8 cellular contexts compared by ENCODE assay signal in genomic region chr1:30908886-30909777, GRCh38. TPM values are rescaled to one million over a fixed set of nuclear protein-coding genes. Genes with fewer than 3 reads are reported as not detected.
A peak's percentile ranks its signal among the peaks of the same experiment; 100 is the strongest.
DNase-seq lines count a peak whose midpoint lies in the region; ATAC-seq and TF ChIP-seq lines count a peak whose summit lies in the region.

No MANE protein-coding gene starts in this region.

- CTCF ChIA-PET in AG04450 (lab: Charles Lee) = interaction anchor here (1.1 to 14.8 kb wide), 4 partner anchors 20 to 189 kb away, joined by 3 to 535 read pairs (median 153); no protein-coding TSS in a partner anchor

- no peaks in the 10 kb centered on the region; the same call in 1 of the 2 replicates for H3K9me3 ChIP-seq in AG04450 (ENCODE audit: control insufficient read depth, insufficient read depth, low read length)

- H3K4me3 ChIP-seq in AG04450 (ENCODE audit: low read depth, low read length) (peak overlapping the region; percentile 55), LNCaP clone FGC (ENCODE audit: low read depth, low read length) (peak overlapping the region; percentile 59), choroid plexus epithelial cell (ENCODE audit: low read depth, low read length) (peak overlapping the region; percentile 59)

- peak overlapping the region; percentile 47 for H3K27ac Mint-ChIP-seq in mesothelial cell of epicardium

- no peak for TF ChIP-seq CTCF in AG04450 (IDR thresholded peaks at IDR 0.05; ENCODE audit: low read depth, low read length)
- TF ChIP-seq CTCF in LNCaP clone FGC (IDR thresholded peaks at IDR 0.05; ENCODE audit: control insufficient read depth, extremely low read depth, insufficient read depth) = no peak
- no peak for TF ChIP-seq CTCF in choroid plexus epithelial cell (conservative IDR thresholded peaks at IDR 0.05; ENCODE audit: low read depth, low read length)
- no peak for TF ChIP-seq CTCF in mesothelial cell of epicardium (IDR thresholded peaks at IDR 0.05; ENCODE audit: unreplicated experiment)

- no peak for ATAC-seq in GM19395 (IDR thresholded peaks at IDR 0.05; ENCODE audit: unreplicated experiment)

- no peaks in the 10 kb centered on the region for H3K9me3 Mint-ChIP-seq in mesothelial cell of epicardium

- H3K36me3 Mint-ChIP-seq in mesothelial cell of epicardium = no peaks in the 10 kb centered on the region

- H3K4me1 Mint-ChIP-seq in mesothelial cell of epicardium = peaks cover 15% of the 10 kb centered on the region

- H3K27ac ChIP-seq in AG04450 (ENCODE audit: low read depth, low read length) = peak overlapping the region; percentile 21

- H3K27me3 Mint-ChIP-seq in mesothelial cell of epicardium (ENCODE audit: low read depth) = peaks cover 10% of the 10 kb centered on the region

- POLR2A ChIA-PET in AG04450 (lab: Yijun Ruan, JAX) = no interaction called here

- DNase-seq in AG04450 (ENCODE audit: low read depth, low spot score) (no peak), LNCaP clone FGC (ENCODE audit: low read depth) (no peak), choroid plexus epithelial cell (ENCODE audit: low read depth) (no peak), mesothelial cell of epicardium (ENCODE audit: low spot score in 2 of 2, unreplicated experiment in 2 of 2) (no peak), T-helper 9 cell (no peak), middle frontal gyrus (ENCODE audit: extremely low spot score, low spot score) (no peak)
- DNase-seq in stimulated activated CD8-positive, alpha-beta memory T cell treated with anti-CD3 and anti-CD28 coated beads, Interleukin-4, amount 100 ng/mL, for 48 hours = no peak

- H3K27me3 ChIP-seq in AG04450 (ENCODE audit: control insufficient read depth, insufficient read depth, low read length) = no peaks in the 10 kb centered on the region

- H3K4me3 Mint-ChIP-seq in mesothelial cell of epicardium = peak overlapping the region; percentile 81

RNA-seq across cellular contexts. Expression of gene SDC3, which starts 0.6 kb away (rescaled TPM):
- 21.7 and 45.4 TPM in 2 replicates for polyA plus RNA-seq in AG04450 (2011; rRNA removed)
- polyA minus RNA-seq in AG04450 (2011; rRNA and poly(A)+ RNA removed) = 46.5 and 56.6 TPM in 2 replicates
- total RNA-seq in mesothelial cell of epicardium = 43.2 to 46.7 TPM (median 43.3 TPM) in 3 replicates
